In the genomic region with DNA sequence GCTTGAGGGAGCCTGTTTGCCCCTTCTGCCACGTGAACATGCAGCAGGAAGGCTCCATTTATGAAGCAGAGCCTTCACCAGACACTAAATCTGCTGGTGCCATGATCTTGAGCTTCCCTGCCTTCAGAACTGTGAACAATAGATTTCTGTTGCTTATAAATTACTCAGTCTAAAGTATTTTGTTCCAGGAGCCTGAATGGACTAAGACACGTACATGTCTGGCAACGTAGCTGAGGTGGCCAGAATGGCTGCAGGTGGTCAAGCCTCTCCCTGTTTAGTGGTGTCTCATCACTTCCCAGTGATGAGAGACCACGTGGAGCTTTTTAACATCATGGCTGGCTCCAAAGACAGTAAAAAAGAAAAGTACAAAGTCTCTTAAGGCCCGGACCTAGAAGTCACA, we compare ENCODE assay signal across 1 cellular context.
TF ChIP-seq lines count a peak whose summit lies in the region.

No MANE protein-coding gene starts in this region.

TF ChIP-seq in IMR-90, 13 proteins besides CTCF, POLR2A, EP300 and RAD21:
- no peak for TF ChIP-seq MXI1 (IDR thresholded peaks at IDR 0.05; ENCODE audit: borderline replicate concordance, low read depth, low read length)
- no peak for TF ChIP-seq FOS (IDR thresholded peaks at IDR 0.05; ENCODE audit: low read depth, low read length)
- TF ChIP-seq MAZ (IDR thresholded peaks at IDR 0.05; ENCODE audit: borderline replicate concordance, low read depth, low read length) = no peak
- no peak for TF ChIP-seq RCOR1 (IDR thresholded peaks at IDR 0.05; ENCODE audit: insufficient replicate concordance, low read length)
- TF ChIP-seq NFE2L2 (IDR thresholded peaks at IDR 0.05; ENCODE audit: low read depth, low read length) = no peak
- TF ChIP-seq, protein P1, sequence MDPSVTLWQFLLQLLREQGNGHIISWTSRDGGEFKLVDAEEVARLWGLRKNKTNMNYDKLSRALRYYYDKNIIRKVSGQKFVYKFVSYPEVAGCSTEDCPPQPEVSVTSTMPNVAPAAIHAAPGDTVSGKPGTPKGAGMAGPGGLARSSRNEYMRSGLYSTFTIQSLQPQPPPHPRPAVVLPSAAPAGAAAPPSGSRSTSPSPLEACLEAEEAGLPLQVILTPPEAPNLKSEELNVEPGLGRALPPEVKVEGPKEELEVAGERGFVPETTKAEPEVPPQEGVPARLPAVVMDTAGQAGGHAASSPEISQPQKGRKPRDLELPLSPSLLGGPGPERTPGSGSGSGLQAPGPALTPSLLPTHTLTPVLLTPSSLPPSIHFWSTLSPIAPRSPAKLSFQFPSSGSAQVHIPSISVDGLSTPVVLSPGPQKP (IDR thresholded peaks at IDR 0.05; ENCODE audit: borderline replicate concordance, low read depth, low read length) = no peak
- TF ChIP-seq CEBPB (IDR thresholded peaks at IDR 0.05; ENCODE audit: low read depth, low read length) = no peak
- no peak for TF ChIP-seq RFX5 (IDR thresholded peaks at IDR 0.05; ENCODE audit: low read depth, low read length)
- TF ChIP-seq MAFK (IDR thresholded peaks at IDR 0.05; ENCODE audit: low read depth, low read length) = no peak
- no peak for TF ChIP-seq BHLHE40 (IDR thresholded peaks at IDR 0.05; ENCODE audit: low read depth, low read length)
- no peak for TF ChIP-seq CHD1 (IDR thresholded peaks at IDR 0.05; ENCODE audit: low read depth, low read length)
- no peak for TF ChIP-seq SMC3 (IDR thresholded peaks at IDR 0.05; ENCODE audit: low read depth, low read length)
- TF ChIP-seq, protein P2, sequence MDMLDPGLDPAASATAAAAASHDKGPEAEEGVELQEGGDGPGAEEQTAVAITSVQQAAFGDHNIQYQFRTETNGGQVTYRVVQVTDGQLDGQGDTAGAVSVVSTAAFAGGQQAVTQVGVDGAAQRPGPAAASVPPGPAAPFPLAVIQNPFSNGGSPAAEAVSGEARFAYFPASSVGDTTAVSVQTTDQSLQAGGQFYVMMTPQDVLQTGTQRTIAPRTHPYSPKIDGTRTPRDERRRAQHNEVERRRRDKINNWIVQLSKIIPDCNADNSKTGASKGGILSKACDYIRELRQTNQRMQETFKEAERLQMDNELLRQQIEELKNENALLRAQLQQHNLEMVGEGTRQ (IDR thresholded peaks at IDR 0.05; ENCODE audit: low read depth, low read length) = no peak
TF ChIP-seq in IMR-90: peak in this region for 0.
